38 cellular contexts compared by ENCODE assay signal in genomic region chr2:44676379-44676778, GRCh38.
"Had no signal": no experiment of that assay in that cellular context is flagged by ENCODE, and none has a peak within 500 bp of the region (broad histone marks: within the 10 kb centered on the region; RNA-seq: fewer than 3 reads in every experiment).

No MANE protein-coding gene starts in this region.

- H3K27me3 ChIP-seq: ascending aorta had no signal

- H3K4me1 ChIP-seq: ascending aorta had no signal

- H3K27me3 Mint-ChIP-seq: activated B cell treated with CpG ODN at 0.5 μM for 24 hours; activated CD4-positive, alpha-beta memory T cell treated with anti-CD3 and anti-CD28 coated beads for 36 hours; activated CD4-positive, alpha-beta T cell treated with anti-CD3 and anti-CD28 coated beads for 36 hours; activated CD4-positive, alpha-beta T cell treated with anti-CD3 and anti-CD28 coated beads, Interleukin-2, amount 10 ng/mL, durations not matched to agents 24 days and 14 days; activated CD8-positive, alpha-beta T cell treated with anti-CD3 and anti-CD28 coated beads for 36 hours; activated naive CD4-positive, alpha-beta T cell treated with anti-CD3 and anti-CD28 coated beads, Interleukin-2, amount 50 U/mL, for 24 hours; activated naive CD8-positive, alpha-beta T cell; activated naive CD8-positive, alpha-beta T cell treated with anti-CD3 and anti-CD28 coated beads, Interleukin-2, amount 10 ng/mL, durations not matched to agents 7 days and 5 days; activated naive CD8-positive, alpha-beta T cell treated with anti-CD3 and anti-CD28 coated beads, Interleukin-2, amount 50 U/mL, for 24 hours; activated T-helper 17 cell treated with anti-CD3 and anti-CD28 coated beads, Interleukin-2, amount 50 U/mL, for 72 hours; central memory CD8-positive, alpha-beta T cell had no signal

- DNase-seq: activated B cell treated with CpG ODN at 0.5 μM for 24 hours; activated CD4-positive, alpha-beta memory T cell treated with anti-CD3 and anti-CD28 coated beads for 36 hours; activated CD4-positive, alpha-beta T cell treated with anti-CD3 and anti-CD28 coated beads for 1 hour; activated CD4-positive, alpha-beta T cell treated with anti-CD3 and anti-CD28 coated beads for 36 hours; activated CD4-positive, alpha-beta T cell treated with anti-CD3 and anti-CD28 coated beads, Interleukin-2, amount 10 ng/mL, durations not matched to agents 24 days and 14 days; activated CD4-positive, alpha-beta T cell treated with anti-CD3 and anti-CD28 coated beads, Interleukin-2, amount 50 U/mL, for 1 hour; activated CD4-positive, alpha-beta T cell treated with anti-CD3 and anti-CD28 coated beads, Interleukin-2, amount 50 U/mL, for 4 hours; activated CD8-positive, alpha-beta memory T cell treated with anti-CD3 and anti-CD28 coated beads, Interleukin-2, amount 50 U/mL, for 4 hours; activated CD8-positive, alpha-beta T cell treated with anti-CD3 and anti-CD28 coated beads for 36 hours; activated effector memory CD4-positive, alpha-beta T cell treated with anti-CD3 and anti-CD28 coated beads, Interleukin-2, amount 50 U/mL, for 16 hours; activated gamma-delta T cell treated with Interleukin-2 at 50 U/mL for 16 hours; activated naive CD4-positive, alpha-beta T cell; activated naive CD4-positive, alpha-beta T cell treated with anti-CD3 and anti-CD28 coated beads for 36 hours; activated naive CD8-positive, alpha-beta T cell treated with anti-CD3 and anti-CD28 coated beads, Interleukin-2, amount 10 ng/mL, durations not matched to agents 7 days and 5 days; activated naive CD8-positive, alpha-beta T cell treated with anti-CD3 and anti-CD28 coated beads, Interleukin-2, amount 50 U/mL, for 24 hours; activated T-cell treated with anti-CD3 and anti-CD28 coated beads for 4 hours; activated T-cell treated with anti-CD3 and anti-CD28 coated beads, Interleukin-2, amount 50 U/mL, for 1 hour; activated T-cell treated with anti-CD3 and anti-CD28 coated beads, Interleukin-2, amount 50 U/mL, for 4 hours; activated T-cell treated with anti-CD3 and anti-CD28 coated beads, Interleukin-2, amount 50 U/mL, for 72 hours; amygdala; anterior cingulate cortex; caudate nucleus; cerebellar nuclear complex; T-helper 1 cell; T-helper 2 cell; T-helper 9 cell had no signal

- H3K27ac Mint-ChIP-seq: activated B cell treated with CpG ODN at 0.5 μM for 24 hours; activated CD4-positive, alpha-beta memory T cell treated with anti-CD3 and anti-CD28 coated beads for 36 hours; activated CD4-positive, alpha-beta T cell treated with anti-CD3 and anti-CD28 coated beads for 36 hours; activated CD4-positive, alpha-beta T cell treated with anti-CD3 and anti-CD28 coated beads, Interleukin-2, amount 10 ng/mL, durations not matched to agents 24 days and 14 days; activated CD8-positive, alpha-beta T cell treated with anti-CD3 and anti-CD28 coated beads for 36 hours; activated naive CD4-positive, alpha-beta T cell treated with anti-CD3 and anti-CD28 coated beads for 36 hours; activated naive CD4-positive, alpha-beta T cell treated with anti-CD3 and anti-CD28 coated beads, Interleukin-2, amount 50 U/mL, for 24 hours; activated naive CD8-positive, alpha-beta T cell; activated naive CD8-positive, alpha-beta T cell treated with anti-CD3 and anti-CD28 coated beads, Interleukin-2, amount 10 ng/mL, durations not matched to agents 7 days and 5 days; activated naive CD8-positive, alpha-beta T cell treated with anti-CD3 and anti-CD28 coated beads, Interleukin-2, amount 50 U/mL, for 24 hours; activated T-cell treated with anti-CD3 and anti-CD28 coated beads, Interleukin-2, amount 50 U/mL, for 72 hours; activated T-helper 1 cell treated with anti-CD3 and anti-CD28 coated beads, Interleukin-12 subunit alpha, Interleukin-12 subunit beta, Interleukin-2, Interleukin-4 antibody, amounts not matched to agents 30 ng/mL and 10 ng/mL and 1 ng/mL, durations not matched to agents 14 hours and 24 hours and 36 hours; activated T-helper 17 cell treated with anti-CD3 and anti-CD28 coated beads, Interleukin-2, amount 50 U/mL, for 72 hours; brain; T-helper 1 cell treated with Interleukin-12 subunit alpha and Interleukin-12 subunit beta and Interleukin-4 antibody, amounts not matched to agents 30 μg/mL and 1 μg/mL, for 36 hours; T-helper 2 cell treated with Interferon-gamma antibody and Interleukin-4, amounts not matched to agents 5 μg/mL and 100 μg/mL, for 36 hours had no signal

- H3K27ac ChIP-seq: ascending aorta, cardiac muscle cell, VCaP had no signal

- H3K9me3 ChIP-seq: ascending aorta had no signal

- H3K4me3 ChIP-seq: ascending aorta, cardiac muscle cell had no signal

- H3K36me3 ChIP-seq: ascending aorta, cardiac muscle cell had no signal

- H3K4me3 Mint-ChIP-seq: activated B cell treated with CpG ODN at 0.5 μM for 24 hours; activated CD4-positive, alpha-beta memory T cell treated with anti-CD3 and anti-CD28 coated beads for 36 hours; activated CD4-positive, alpha-beta T cell treated with anti-CD3 and anti-CD28 coated beads for 36 hours; activated CD4-positive, alpha-beta T cell treated with anti-CD3 and anti-CD28 coated beads, Interleukin-2, amount 10 ng/mL, durations not matched to agents 24 days and 14 days; activated CD8-positive, alpha-beta T cell treated with anti-CD3 and anti-CD28 coated beads for 36 hours; activated naive CD4-positive, alpha-beta T cell treated with anti-CD3 and anti-CD28 coated beads for 36 hours; activated naive CD4-positive, alpha-beta T cell treated with anti-CD3 and anti-CD28 coated beads, Interleukin-2, amount 50 U/mL, for 24 hours; activated naive CD8-positive, alpha-beta T cell; activated naive CD8-positive, alpha-beta T cell treated with anti-CD3 and anti-CD28 coated beads, Interleukin-2, amount 10 ng/mL, durations not matched to agents 7 days and 5 days; activated naive CD8-positive, alpha-beta T cell treated with anti-CD3 and anti-CD28 coated beads, Interleukin-2, amount 50 U/mL, for 24 hours; activated T-cell treated with anti-CD3 and anti-CD28 coated beads, Interleukin-2, amount 50 U/mL, for 4 hours; activated T-cell treated with anti-CD3 and anti-CD28 coated beads, Interleukin-2, amount 50 U/mL, for 72 hours; activated T-helper 1 cell treated with anti-CD3 and anti-CD28 coated beads, Interleukin-12 subunit alpha, Interleukin-12 subunit beta, Interleukin-2, Interleukin-4 antibody, amounts not matched to agents 30 ng/mL and 10 ng/mL and 1 ng/mL, durations not matched to agents 14 hours and 24 hours and 36 hours; activated T-helper 17 cell treated with anti-CD3 and anti-CD28 coated beads, Interleukin-2, amount 50 U/mL, for 72 hours; brain; central memory CD8-positive, alpha-beta T cell; T-helper 1 cell treated with Interleukin-12 subunit alpha and Interleukin-12 subunit beta and Interleukin-4 antibody, amounts not matched to agents 30 μg/mL and 1 μg/mL, for 36 hours; T-helper 2 cell treated with Interferon-gamma antibody and Interleukin-4, amounts not matched to agents 5 μg/mL and 100 μg/mL, for 36 hours had no signal

- H3K36me3 Mint-ChIP-seq: activated CD4-positive, alpha-beta memory T cell treated with anti-CD3 and anti-CD28 coated beads for 36 hours; activated naive CD8-positive, alpha-beta T cell treated with anti-CD3 and anti-CD28 coated beads, Interleukin-2, amount 10 ng/mL, durations not matched to agents 7 days and 5 days; brain had no signal

- H3K9me3 Mint-ChIP-seq: activated B cell treated with CpG ODN at 0.5 μM for 24 hours; activated CD4-positive, alpha-beta memory T cell treated with anti-CD3 and anti-CD28 coated beads for 36 hours; activated CD4-positive, alpha-beta T cell treated with anti-CD3 and anti-CD28 coated beads, Interleukin-2, amount 10 ng/mL, durations not matched to agents 24 days and 14 days; activated CD8-positive, alpha-beta T cell treated with anti-CD3 and anti-CD28 coated beads for 36 hours; activated naive CD4-positive, alpha-beta T cell treated with anti-CD3 and anti-CD28 coated beads for 36 hours; activated naive CD4-positive, alpha-beta T cell treated with anti-CD3 and anti-CD28 coated beads, Interleukin-2, amount 50 U/mL, for 24 hours; activated naive CD8-positive, alpha-beta T cell treated with anti-CD3 and anti-CD28 coated beads, Interleukin-2, amount 10 ng/mL, durations not matched to agents 7 days and 5 days; activated naive CD8-positive, alpha-beta T cell treated with anti-CD3 and anti-CD28 coated beads, Interleukin-2, amount 50 U/mL, for 24 hours; activated T-cell treated with anti-CD3 and anti-CD28 coated beads, Interleukin-2, amount 50 U/mL, for 4 hours; activated T-cell treated with anti-CD3 and anti-CD28 coated beads, Interleukin-2, amount 50 U/mL, for 72 hours; activated T-helper 1 cell treated with anti-CD3 and anti-CD28 coated beads, Interleukin-12 subunit alpha, Interleukin-12 subunit beta, Interleukin-2, Interleukin-4 antibody, amounts not matched to agents 30 ng/mL and 10 ng/mL and 1 ng/mL, durations not matched to agents 14 hours and 24 hours and 36 hours; activated T-helper 17 cell treated with anti-CD3 and anti-CD28 coated beads, Interleukin-2, amount 50 U/mL, for 72 hours; brain; central memory CD8-positive, alpha-beta T cell; T-helper 1 cell treated with Interleukin-12 subunit alpha and Interleukin-12 subunit beta and Interleukin-4 antibody, amounts not matched to agents 30 μg/mL and 1 μg/mL, for 36 hours; T-helper 2 cell treated with Interferon-gamma antibody and Interleukin-4, amounts not matched to agents 5 μg/mL and 100 μg/mL, for 36 hours had no signal

- ATAC-seq: activated CD4-positive, alpha-beta T cell treated with anti-CD3 and anti-CD28 coated beads for 36 hours; activated CD4-positive, CD25-positive, alpha-beta regulatory T cell treated with anti-CD3 and anti-CD28 coated beads, Interleukin-2, amount 50 U/mL, for 24 hours; activated CD8-positive, alpha-beta T cell treated with anti-CD3 and anti-CD28 coated beads for 36 hours; activated naive CD8-positive, alpha-beta T cell treated with anti-CD3 and anti-CD28 coated beads, Interleukin-2, amount 50 U/mL, for 24 hours; activated T-cell treated with anti-CD3 and anti-CD28 coated beads, Interleukin-2, amount 50 U/mL, for 4 hours; activated T-cell treated with anti-CD3 and anti-CD28 coated beads, Interleukin-2, amount 50 U/mL, for 72 hours; activated T-helper 17 cell treated with anti-CD3 and anti-CD28 coated beads, Interleukin-2, amount 50 U/mL, for 72 hours had no signal

- H3K4me1 Mint-ChIP-seq: activated T-helper 17 cell treated with anti-CD3 and anti-CD28 coated beads, Interleukin-2, amount 50 U/mL, for 72 hours; central memory CD8-positive, alpha-beta T cell had no signal
